3 cellular contexts compared by ENCODE assay signal in the genomic region with DNA sequence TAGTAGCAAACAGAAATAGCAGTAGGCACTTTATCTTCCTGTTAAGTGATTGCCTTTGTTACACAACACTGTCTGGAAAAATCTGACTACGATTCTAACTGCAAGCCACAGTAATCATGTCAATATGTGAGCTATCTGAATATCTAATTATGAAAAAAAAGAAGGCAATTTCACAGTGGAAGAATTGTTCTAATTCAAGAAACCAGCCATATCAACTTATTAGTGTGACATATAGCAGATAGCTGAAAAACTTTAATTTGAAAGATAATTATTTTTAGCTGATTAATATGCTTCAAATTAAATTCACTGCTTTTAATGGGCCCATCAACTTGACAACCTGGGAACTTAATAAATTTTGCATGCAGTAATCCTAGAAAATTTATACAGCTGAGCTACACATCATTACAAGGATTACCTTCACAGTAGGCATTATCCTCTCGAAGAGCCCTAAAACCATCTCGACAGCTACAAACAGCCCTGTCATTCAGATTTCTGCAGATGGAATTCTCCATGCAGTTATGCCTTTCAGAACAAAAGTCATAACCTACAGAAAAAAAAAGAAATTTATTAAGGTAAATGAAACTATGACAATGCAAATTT.
TF ChIP-seq lines count a peak whose summit lies in the region.

No MANE protein-coding gene starts in this region.

TF ChIP-seq in SK-N-SH treated with all-trans-retinoic acid at 6 μM for 48 hours, 23 proteins besides CTCF, POLR2A, EP300 and RAD21 (continued from another document and continues in another):
- TF ChIP-seq, protein P1, sequence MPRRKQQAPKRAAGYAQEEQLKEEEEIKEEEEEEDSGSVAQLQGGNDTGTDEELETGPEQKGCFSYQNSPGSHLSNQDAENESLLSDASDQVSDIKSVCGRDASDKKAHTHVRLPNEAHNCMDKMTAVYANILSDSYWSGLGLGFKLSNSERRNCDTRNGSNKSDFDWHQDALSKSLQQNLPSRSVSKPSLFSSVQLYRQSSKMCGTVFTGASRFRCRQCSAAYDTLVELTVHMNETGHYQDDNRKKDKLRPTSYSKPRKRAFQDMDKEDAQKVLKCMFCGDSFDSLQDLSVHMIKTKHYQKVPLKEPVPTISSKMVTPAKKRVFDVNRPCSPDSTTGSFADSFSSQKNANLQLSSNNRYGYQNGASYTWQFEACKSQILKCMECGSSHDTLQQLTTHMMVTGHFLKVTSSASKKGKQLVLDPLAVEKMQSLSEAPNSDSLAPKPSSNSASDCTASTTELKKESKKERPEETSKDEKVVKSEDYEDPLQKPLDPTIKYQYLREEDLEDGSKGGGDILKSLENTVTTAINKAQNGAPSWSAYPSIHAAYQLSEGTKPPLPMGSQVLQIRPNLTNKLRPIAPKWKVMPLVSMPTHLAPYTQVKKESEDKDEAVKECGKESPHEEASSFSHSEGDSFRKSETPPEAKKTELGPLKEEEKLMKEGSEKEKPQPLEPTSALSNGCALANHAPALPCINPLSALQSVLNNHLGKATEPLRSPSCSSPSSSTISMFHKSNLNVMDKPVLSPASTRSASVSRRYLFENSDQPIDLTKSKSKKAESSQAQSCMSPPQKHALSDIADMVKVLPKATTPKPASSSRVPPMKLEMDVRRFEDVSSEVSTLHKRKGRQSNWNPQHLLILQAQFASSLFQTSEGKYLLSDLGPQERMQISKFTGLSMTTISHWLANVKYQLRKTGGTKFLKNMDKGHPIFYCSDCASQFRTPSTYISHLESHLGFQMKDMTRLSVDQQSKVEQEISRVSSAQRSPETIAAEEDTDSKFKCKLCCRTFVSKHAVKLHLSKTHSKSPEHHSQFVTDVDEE (CRISPR knock-in tag; IDR thresholded peaks at IDR 0.05), result peak; percentile 72; the same call in 1 of the 2 replicates
- TF ChIP-seq ISL1 (CRISPR knock-in tag; IDR thresholded peaks at IDR 0.05) (peak; percentile 42), BACH2 (CRISPR knock-in tag; IDR thresholded peaks at IDR 0.05; ENCODE audit: borderline replicate concordance) (no peak), ARNTL (CRISPR knock-in tag; IDR thresholded peaks at IDR 0.05; ENCODE audit: borderline replicate concordance, low read depth) (no peak), ZC3H10 (CRISPR knock-in tag; IDR thresholded peaks at IDR 0.05) (no peak), PPARA (CRISPR knock-in tag; IDR thresholded peaks at IDR 0.05; ENCODE audit: borderline replicate concordance) (no peak)
- TF ChIP-seq, protein P2, sequence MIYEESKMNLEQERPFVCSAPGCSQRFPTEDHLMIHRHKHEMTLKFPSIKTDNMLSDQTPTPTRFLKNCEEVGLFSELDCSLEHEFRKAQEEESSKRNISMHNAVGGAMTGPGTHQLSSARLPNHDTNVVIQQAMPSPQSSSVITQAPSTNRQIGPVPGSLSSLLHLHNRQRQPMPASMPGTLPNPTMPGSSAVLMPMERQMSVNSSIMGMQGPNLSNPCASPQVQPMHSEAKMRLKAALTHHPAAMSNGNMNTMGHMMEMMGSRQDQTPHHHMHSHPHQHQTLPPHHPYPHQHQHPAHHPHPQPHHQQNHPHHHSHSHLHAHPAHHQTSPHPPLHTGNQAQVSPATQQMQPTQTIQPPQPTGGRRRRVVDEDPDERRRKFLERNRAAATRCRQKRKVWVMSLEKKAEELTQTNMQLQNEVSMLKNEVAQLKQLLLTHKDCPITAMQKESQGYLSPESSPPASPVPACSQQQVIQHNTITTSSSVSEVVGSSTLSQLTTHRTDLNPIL (CRISPR knock-in tag; IDR thresholded peaks at IDR 0.05; ENCODE audit: low read depth), result no peak
- TF ChIP-seq, protein P3, sequence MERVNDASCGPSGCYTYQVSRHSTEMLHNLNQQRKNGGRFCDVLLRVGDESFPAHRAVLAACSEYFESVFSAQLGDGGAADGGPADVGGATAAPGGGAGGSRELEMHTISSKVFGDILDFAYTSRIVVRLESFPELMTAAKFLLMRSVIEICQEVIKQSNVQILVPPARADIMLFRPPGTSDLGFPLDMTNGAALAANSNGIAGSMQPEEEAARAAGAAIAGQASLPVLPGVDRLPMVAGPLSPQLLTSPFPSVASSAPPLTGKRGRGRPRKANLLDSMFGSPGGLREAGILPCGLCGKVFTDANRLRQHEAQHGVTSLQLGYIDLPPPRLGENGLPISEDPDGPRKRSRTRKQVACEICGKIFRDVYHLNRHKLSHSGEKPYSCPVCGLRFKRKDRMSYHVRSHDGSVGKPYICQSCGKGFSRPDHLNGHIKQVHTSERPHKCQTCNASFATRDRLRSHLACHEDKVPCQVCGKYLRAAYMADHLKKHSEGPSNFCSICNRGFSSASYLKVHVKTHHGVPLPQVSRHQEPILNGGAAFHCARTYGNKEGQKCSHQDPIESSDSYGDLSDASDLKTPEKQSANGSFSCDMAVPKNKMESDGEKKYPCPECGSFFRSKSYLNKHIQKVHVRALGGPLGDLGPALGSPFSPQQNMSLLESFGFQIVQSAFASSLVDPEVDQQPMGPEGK (CRISPR knock-in tag; IDR thresholded peaks at IDR 0.05; ENCODE audit: borderline replicate concordance), result no peak

TF ChIP-seq in SK-N-SH, 30 proteins besides CTCF, POLR2A, EP300 and RAD21 (continued from another document):
- TF ChIP-seq, protein P4, sequence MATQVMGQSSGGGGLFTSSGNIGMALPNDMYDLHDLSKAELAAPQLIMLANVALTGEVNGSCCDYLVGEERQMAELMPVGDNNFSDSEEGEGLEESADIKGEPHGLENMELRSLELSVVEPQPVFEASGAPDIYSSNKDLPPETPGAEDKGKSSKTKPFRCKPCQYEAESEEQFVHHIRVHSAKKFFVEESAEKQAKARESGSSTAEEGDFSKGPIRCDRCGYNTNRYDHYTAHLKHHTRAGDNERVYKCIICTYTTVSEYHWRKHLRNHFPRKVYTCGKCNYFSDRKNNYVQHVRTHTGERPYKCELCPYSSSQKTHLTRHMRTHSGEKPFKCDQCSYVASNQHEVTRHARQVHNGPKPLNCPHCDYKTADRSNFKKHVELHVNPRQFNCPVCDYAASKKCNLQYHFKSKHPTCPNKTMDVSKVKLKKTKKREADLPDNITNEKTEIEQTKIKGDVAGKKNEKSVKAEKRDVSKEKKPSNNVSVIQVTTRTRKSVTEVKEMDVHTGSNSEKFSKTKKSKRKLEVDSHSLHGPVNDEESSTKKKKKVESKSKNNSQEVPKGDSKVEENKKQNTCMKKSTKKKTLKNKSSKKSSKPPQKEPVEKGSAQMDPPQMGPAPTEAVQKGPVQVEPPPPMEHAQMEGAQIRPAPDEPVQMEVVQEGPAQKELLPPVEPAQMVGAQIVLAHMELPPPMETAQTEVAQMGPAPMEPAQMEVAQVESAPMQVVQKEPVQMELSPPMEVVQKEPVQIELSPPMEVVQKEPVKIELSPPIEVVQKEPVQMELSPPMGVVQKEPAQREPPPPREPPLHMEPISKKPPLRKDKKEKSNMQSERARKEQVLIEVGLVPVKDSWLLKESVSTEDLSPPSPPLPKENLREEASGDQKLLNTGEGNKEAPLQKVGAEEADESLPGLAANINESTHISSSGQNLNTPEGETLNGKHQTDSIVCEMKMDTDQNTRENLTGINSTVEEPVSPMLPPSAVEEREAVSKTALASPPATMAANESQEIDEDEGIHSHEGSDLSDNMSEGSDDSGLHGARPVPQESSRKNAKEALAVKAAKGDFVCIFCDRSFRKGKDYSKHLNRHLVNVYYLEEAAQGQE (IDR thresholded peaks at IDR 0.05; ENCODE audit: low read depth, low read length), result no peak
- TF ChIP-seq NFIC (IDR thresholded peaks at IDR 0.05; ENCODE audit: borderline replicate concordance) (no peak), YY1 (IDR thresholded peaks at IDR 0.05; ENCODE audit: low read depth) (no peak), TEAD4 (IDR thresholded peaks at IDR 0.05; ENCODE audit: borderline replicate concordance, insufficient read depth) (no peak)
- TF ChIP-seq, protein P5, sequence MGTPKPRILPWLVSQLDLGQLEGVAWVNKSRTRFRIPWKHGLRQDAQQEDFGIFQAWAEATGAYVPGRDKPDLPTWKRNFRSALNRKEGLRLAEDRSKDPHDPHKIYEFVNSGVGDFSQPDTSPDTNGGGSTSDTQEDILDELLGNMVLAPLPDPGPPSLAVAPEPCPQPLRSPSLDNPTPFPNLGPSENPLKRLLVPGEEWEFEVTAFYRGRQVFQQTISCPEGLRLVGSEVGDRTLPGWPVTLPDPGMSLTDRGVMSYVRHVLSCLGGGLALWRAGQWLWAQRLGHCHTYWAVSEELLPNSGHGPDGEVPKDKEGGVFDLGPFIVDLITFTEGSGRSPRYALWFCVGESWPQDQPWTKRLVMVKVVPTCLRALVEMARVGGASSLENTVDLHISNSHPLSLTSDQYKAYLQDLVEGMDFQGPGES (IDR thresholded peaks at IDR 0.05; ENCODE audit: low read depth, low read length), result no peak

TF ChIP-seq in neural cell, 6 proteins besides CTCF, POLR2A, EP300 and RAD21 (continued from another document):
- TF ChIP-seq EZH2 (IDR thresholded peaks at IDR 0.05; ENCODE audit: borderline replicate concordance, insufficient read depth, low read length, poor library complexity, severe bottlenecking) (no peak), SMC3 (conservative IDR thresholded peaks at IDR 0.05; ENCODE audit: poor library complexity) (no peak)
